2 cellular contexts compared by ENCODE assay signal in genomic region chr3:129304553-129305222, GRCh38.
TF ChIP-seq lines count a peak whose summit lies in the region.

No MANE protein-coding gene starts in this region.

TF ChIP-seq in H1, 55 proteins besides CTCF, POLR2A, EP300 and RAD21:
- TF ChIP-seq E2F6 (IDR thresholded peaks at IDR 0.05): no peak
- no peak for TF ChIP-seq SUZ12 (IDR thresholded peaks at IDR 0.05; ENCODE audit: low read length)
- no peak for TF ChIP-seq SP1 (IDR thresholded peaks at IDR 0.05; ENCODE audit: low read depth, low read length)
- no peak for TF ChIP-seq EGR1 (IDR thresholded peaks at IDR 0.05; ENCODE audit: borderline replicate concordance, low read depth, low read length)
- no peak for TF ChIP-seq SAP30 (IDR thresholded peaks at IDR 0.05; ENCODE audit: insufficient read depth, insufficient replicate concordance, low read length)
- TF ChIP-seq USF2 (IDR thresholded peaks at IDR 0.05; ENCODE audit: low read length): no peak
- TF ChIP-seq JUND (IDR thresholded peaks at IDR 0.05; ENCODE audit: low read length): no peak
- no peak for TF ChIP-seq TAF1 (IDR thresholded peaks at IDR 0.05; ENCODE audit: low read depth, low read length)
- no peak for TF ChIP-seq RBBP5 (IDR thresholded peaks at IDR 0.05; ENCODE audit: borderline replicate concordance, low read depth, low read length)
- no peak for TF ChIP-seq POU5F1 (IDR thresholded peaks at IDR 0.05; ENCODE audit: low read depth, low read length)

TF ChIP-seq in HEK293T, 16 proteins besides CTCF, POLR2A, EP300 and RAD21:
- TF ChIP-seq L3MBTL2 (conservative IDR thresholded peaks at IDR 0.05) (no peak), CTBP1 (IDR thresholded peaks at IDR 0.05; ENCODE audit: borderline replicate concordance) (no peak), TARDBP (IDR thresholded peaks at IDR 0.05) (no peak), LEF1 (IDR thresholded peaks at IDR 0.05; ENCODE audit: borderline replicate concordance) (no peak), FOXK2 (IDR thresholded peaks at IDR 0.05) (no peak), ZNF384 (IDR thresholded peaks at IDR 0.05) (no peak), FOXA1 (IDR thresholded peaks at IDR 0.05) (no peak), ELF4 (IDR thresholded peaks at IDR 0.05) (no peak), BHLHE40 (IDR thresholded peaks at IDR 0.05; ENCODE audit: borderline replicate concordance) (no peak), NFRKB (IDR thresholded peaks at IDR 0.05) (no peak), SP1 (IDR thresholded peaks at IDR 0.05) (no peak), PKNOX1 (IDR thresholded peaks at IDR 0.05) (no peak), HDGF (IDR thresholded peaks at IDR 0.05; ENCODE audit: borderline replicate concordance) (no peak), FOXM1 (IDR thresholded peaks at IDR 0.05; ENCODE audit: borderline replicate concordance) (no peak), ARNT (IDR thresholded peaks at IDR 0.05) (no peak), SUZ12 (IDR thresholded peaks at IDR 0.05) (no peak)
